In the genomic region with DNA sequence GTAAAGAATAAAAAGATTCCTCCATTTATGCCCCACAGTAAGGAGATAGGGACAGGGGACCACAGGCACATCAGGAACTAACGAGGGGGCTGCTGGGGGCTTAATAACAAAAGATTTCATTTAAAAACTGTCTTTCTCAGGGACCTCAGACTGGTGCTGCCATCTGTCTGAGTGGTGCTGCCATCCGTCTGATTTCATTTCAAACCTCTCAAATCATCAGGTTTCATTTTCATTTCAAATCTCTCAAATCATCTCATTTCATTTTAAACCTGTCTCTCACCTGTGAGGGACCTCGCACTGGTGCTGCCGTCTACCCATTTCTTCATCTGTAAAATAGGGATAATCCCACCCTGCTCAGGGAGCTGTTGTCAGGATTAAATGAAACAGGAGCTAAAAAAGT, we compare ENCODE assay signal across 11 cellular contexts. TPM values are rescaled to one million over a fixed set of nuclear protein-coding genes. Genes with fewer than 3 reads are reported as not detected.
"Had no signal": no experiment of that assay in that cellular context is flagged by ENCODE, and none has a peak within 500 bp of the region (broad histone marks: within the 10 kb centered on the region; RNA-seq: fewer than 3 reads in every experiment).

No MANE protein-coding gene starts in this region.

- H3K27ac Mint-ChIP-seq: HFFc6 had no signal

- ATAC-seq: HCT116, K562 had no signal

- H3K4me3 Mint-ChIP-seq: HFFc6 had no signal

- H3K36me3 ChIP-seq: HAP-1 had no signal

- H3K4me1 ChIP-seq: HAP-1 had no signal

- H3K9me3 ChIP-seq: HAP-1 had no signal

- H3K9me3 Mint-ChIP-seq: HFFc6 had no signal

- DNase-seq: GOT3, H7, HFFc6, IMR-90, KG1 had no signal

- FAIRE-seq: HTR-8/SVneo, K562 had no signal

- H3K4me3 ChIP-seq: HAP-1, K562 had no signal

RNA-seq across cellular contexts. Expression of gene ADRA1B, which starts 45.9 kb away (rescaled TPM):
- total RNA-seq: H4, HT-29, K562 had no signal
- polyA plus RNA-seq: K562 had no signal
